1 cellular context compared by ENCODE assay signal in genomic region chr4:1751919-1752283, GRCh38.
TF ChIP-seq lines count a peak whose summit lies in the region.

No MANE protein-coding gene starts in this region.

TF ChIP-seq in HepG2, 621 proteins besides CTCF, POLR2A, EP300 and RAD21 (continued from another document and continues in another):
- TF ChIP-seq, protein P1, sequence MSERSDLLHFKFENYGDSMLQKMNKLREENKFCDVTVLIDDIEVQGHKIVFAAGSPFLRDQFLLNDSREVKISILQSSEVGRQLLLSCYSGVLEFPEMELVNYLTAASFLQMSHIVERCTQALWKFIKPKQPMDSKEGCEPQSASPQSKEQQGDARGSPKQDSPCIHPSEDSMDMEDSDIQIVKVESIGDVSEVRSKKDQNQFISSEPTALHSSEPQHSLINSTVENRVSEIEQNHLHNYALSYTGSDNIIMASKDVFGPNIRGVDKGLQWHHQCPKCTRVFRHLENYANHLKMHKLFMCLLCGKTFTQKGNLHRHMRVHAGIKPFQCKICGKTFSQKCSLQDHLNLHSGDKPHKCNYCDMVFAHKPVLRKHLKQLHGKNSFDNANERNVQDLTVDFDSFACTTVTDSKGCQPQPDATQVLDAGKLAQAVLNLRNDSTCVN (CRISPR knock-in tag; IDR thresholded peaks at IDR 0.05; ENCODE audit: borderline replicate concordance) = no peak
- TF ChIP-seq SAP130 (CRISPR knock-in tag; IDR thresholded peaks at IDR 0.05; ENCODE audit: low read depth) = peak; percentile 84
- TF ChIP-seq ZKSCAN8 (CRISPR knock-in tag; IDR thresholded peaks at IDR 0.05; ENCODE audit: borderline replicate concordance) = no peak
- no peak for TF ChIP-seq MIXL1 (CRISPR knock-in tag; IDR thresholded peaks at IDR 0.05)
- TF ChIP-seq KLF13 (CRISPR knock-in tag; IDR thresholded peaks at IDR 0.05) = no peak
- peak; percentile 28; the same call in 1 of the 2 replicates for TF ChIP-seq THAP11 (CRISPR knock-in tag; IDR thresholded peaks at IDR 0.05)
- TF ChIP-seq ZFP1 (CRISPR knock-in tag; IDR thresholded peaks at IDR 0.05) = no peak
- TF ChIP-seq IRF2 (CRISPR knock-in tag; IDR thresholded peaks at IDR 0.05) = 0 out of 2 replicates have a peak, but pooled peaks have one; percentile 18
- TF ChIP-seq ZNF333 (CRISPR knock-in tag; IDR thresholded peaks at IDR 0.05; ENCODE audit: borderline replicate concordance) = no peak
- 0 out of 2 replicates have a peak, but pooled peaks have one; percentile 9 for TF ChIP-seq ZNF280B (CRISPR knock-in tag; IDR thresholded peaks at IDR 0.05; ENCODE audit: borderline replicate concordance)
- TF ChIP-seq ZNF567 (CRISPR knock-in tag; IDR thresholded peaks at IDR 0.05; ENCODE audit: borderline replicate concordance) = 0 out of 2 replicates have a peak, but pooled peaks have one; percentile 64
- TF ChIP-seq ZNF280D (CRISPR knock-in tag; IDR thresholded peaks at IDR 0.05) = no peak
- TF ChIP-seq MEIS2 (CRISPR knock-in tag; IDR thresholded peaks at IDR 0.05) = 0 out of 2 replicates have a peak, but pooled peaks have one; percentile 33
- peak; percentile 55; the same call in 1 of the 2 replicates for TF ChIP-seq TGIF2 (CRISPR knock-in tag; IDR thresholded peaks at IDR 0.05)
- TF ChIP-seq, protein P2, sequence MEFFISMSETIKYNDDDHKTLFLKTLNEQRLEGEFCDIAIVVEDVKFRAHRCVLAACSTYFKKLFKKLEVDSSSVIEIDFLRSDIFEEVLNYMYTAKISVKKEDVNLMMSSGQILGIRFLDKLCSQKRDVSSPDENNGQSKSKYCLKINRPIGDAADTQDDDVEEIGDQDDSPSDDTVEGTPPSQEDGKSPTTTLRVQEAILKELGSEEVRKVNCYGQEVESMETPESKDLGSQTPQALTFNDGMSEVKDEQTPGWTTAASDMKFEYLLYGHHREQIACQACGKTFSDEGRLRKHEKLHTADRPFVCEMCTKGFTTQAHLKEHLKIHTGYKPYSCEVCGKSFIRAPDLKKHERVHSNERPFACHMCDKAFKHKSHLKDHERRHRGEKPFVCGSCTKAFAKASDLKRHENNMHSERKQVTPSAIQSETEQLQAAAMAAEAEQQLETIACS (CRISPR knock-in tag; IDR thresholded peaks at IDR 0.05) = no peak; the same call in 1 of the 2 replicates
- TF ChIP-seq STAT5B (CRISPR knock-in tag; IDR thresholded peaks at IDR 0.05) = peak; percentile 38; the same call in 1 of the 2 replicates
- TF ChIP-seq STAG1 (CRISPR knock-in tag; IDR thresholded peaks at IDR 0.05) = no peak
- no peak for TF ChIP-seq SRSF4 (IDR thresholded peaks at IDR 0.05; ENCODE audit: low read depth, low read length, poor library complexity, severe bottlenecking)
- 0 out of 2 replicates have a peak, but pooled peaks have one; percentile 31 for TF ChIP-seq ZNF761 (CRISPR knock-in tag; conservative IDR thresholded peaks at IDR 0.05)
- TF ChIP-seq FUBP1 (CRISPR knock-in tag; IDR thresholded peaks at IDR 0.05; ENCODE audit: borderline replicate concordance) = no peak
- TF ChIP-seq PITX1 (CRISPR knock-in tag; IDR thresholded peaks at IDR 0.05) = 0 out of 2 replicates have a peak, but pooled peaks have one; percentile 42
- no peak for TF ChIP-seq ATF2 (CRISPR knock-in tag; IDR thresholded peaks at IDR 0.05)
- peak; percentile 70; the same call in 1 of the 2 replicates for TF ChIP-seq ZNF143 (CRISPR knock-in tag; IDR thresholded peaks at IDR 0.05)
- TF ChIP-seq ETV5 (CRISPR knock-in tag; IDR thresholded peaks at IDR 0.05; ENCODE audit: borderline replicate concordance) = peak; percentile 46; the same call in 1 of the 2 replicates
- TF ChIP-seq FOXC1 (CRISPR knock-in tag; IDR thresholded peaks at IDR 0.05; ENCODE audit: borderline replicate concordance) = no peak; the same call in 1 of the 2 replicates
- 0 out of 2 replicates have a peak, but pooled peaks have one; percentile 23 for TF ChIP-seq ZMAT3 (CRISPR knock-in tag; conservative IDR thresholded peaks at IDR 0.05)
- no peak for TF ChIP-seq ZNF33B (CRISPR knock-in tag; IDR thresholded peaks at IDR 0.05)
- no peak for TF ChIP-seq ZNF644 (CRISPR knock-in tag; IDR thresholded peaks at IDR 0.05; ENCODE audit: low read depth)
- no peak for TF ChIP-seq ZNF225 (CRISPR knock-in tag; IDR thresholded peaks at IDR 0.05)
- TF ChIP-seq AGO1 (IDR thresholded peaks at IDR 0.05; ENCODE audit: low read depth, low read length, poor library complexity, severe bottlenecking) = peak; percentile 47
- TF ChIP-seq KLF12 (CRISPR knock-in tag; IDR thresholded peaks at IDR 0.05; ENCODE audit: borderline replicate concordance) = no peak
- TF ChIP-seq SCMH1 (CRISPR knock-in tag; IDR thresholded peaks at IDR 0.05; ENCODE audit: borderline replicate concordance) = no peak
- TF ChIP-seq HOXA7 (CRISPR knock-in tag; IDR thresholded peaks at IDR 0.05) = no peak
- no peak for TF ChIP-seq ASH2L (IDR thresholded peaks at IDR 0.05; ENCODE audit: insufficient read length, low read depth, low read length)
- TF ChIP-seq SRY (CRISPR knock-in tag; IDR thresholded peaks at IDR 0.05) = 0 out of 2 replicates have a peak, but pooled peaks have one; percentile 1
- 0 out of 2 replicates have a peak, but pooled peaks have one; percentile 65 for TF ChIP-seq ELF3 (CRISPR knock-in tag; IDR thresholded peaks at IDR 0.05)
- no peak for TF ChIP-seq ZNF597 (CRISPR knock-in tag; IDR thresholded peaks at IDR 0.05)
- TF ChIP-seq FOXM1 (CRISPR knock-in tag; IDR thresholded peaks at IDR 0.05) = no peak
- TF ChIP-seq UBTF (CRISPR knock-in tag; IDR thresholded peaks at IDR 0.05) = 0 out of 2 replicates have a peak, but pooled peaks have one; percentile 35
- TF ChIP-seq KAT8 (CRISPR knock-in tag; IDR thresholded peaks at IDR 0.05) = no peak
- no peak for TF ChIP-seq DNMT3B (CRISPR knock-in tag; conservative IDR thresholded peaks at IDR 0.05)
- TF ChIP-seq ZNF629 (CRISPR knock-in tag; conservative IDR thresholded peaks at IDR 0.05) = 0 out of 2 replicates have a peak, but pooled peaks have one; percentile 25
- no peak for TF ChIP-seq SALL2 (CRISPR knock-in tag; IDR thresholded peaks at IDR 0.05)
- peak; percentile 19 for TF ChIP-seq RXRB (CRISPR knock-in tag; IDR thresholded peaks at IDR 0.05; ENCODE audit: borderline replicate concordance)
- 0 out of 2 replicates have a peak, but pooled peaks have one; percentile 22 for TF ChIP-seq NFE2L1 (CRISPR knock-in tag; IDR thresholded peaks at IDR 0.05; ENCODE audit: borderline replicate concordance)
- no peak for TF ChIP-seq ZNF383 (CRISPR knock-in tag; IDR thresholded peaks at IDR 0.05; ENCODE audit: borderline replicate concordance)
- TF ChIP-seq HNF1B (CRISPR knock-in tag; IDR thresholded peaks at IDR 0.05) = no peak
